In genomic region chr7:140778568-140778967, GRCh38 we compare ENCODE assay signal across 10 cellular contexts.
"Had no signal": no experiment of that assay in that cellular context is flagged by ENCODE, and none has a peak within 500 bp of the region (broad histone marks: within the 10 kb centered on the region; RNA-seq: fewer than 3 reads in every experiment).

No MANE protein-coding gene starts in this region.

- H3K9me3 ChIP-seq: HAP-1 had no signal

- DNase-seq: GM23248, GOT3, H7, HFFc6, KG1 had no signal

- H3K27ac Mint-ChIP-seq: HFFc6, IgD-negative memory B cell had no signal

- H3K4me3 Mint-ChIP-seq: HFFc6 had no signal

- H3K27ac ChIP-seq: GM23248, HL-60 had no signal

- ATAC-seq: HCT116, HepG2 had no signal

- H3K4me3 ChIP-seq: GM23248, HAP-1 had no signal

- H3K27me3 Mint-ChIP-seq: IgD-negative memory B cell had no signal

- H3K4me1 ChIP-seq: HAP-1 had no signal

- H3K9me3 Mint-ChIP-seq: HFFc6, IgD-negative memory B cell had no signal
